ENCODE assay signal across 26 cellular contexts in the genomic region with DNA sequence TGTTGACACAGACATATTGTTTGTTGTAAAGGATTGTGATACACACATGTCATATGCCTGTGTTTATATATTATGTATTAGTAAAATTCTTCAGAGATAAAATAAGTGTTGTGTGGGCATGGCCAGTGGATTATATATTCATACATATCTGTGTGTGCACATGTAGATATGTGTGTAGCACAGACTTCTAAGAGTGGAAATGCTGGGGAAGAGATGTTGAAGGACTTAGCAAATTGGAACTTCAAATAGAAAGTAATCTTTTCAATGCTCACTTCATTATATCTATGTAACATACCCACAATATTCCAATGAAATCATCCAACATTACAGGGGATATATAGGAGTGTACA.
"Had no signal": no experiment of that assay in that cellular context is flagged by ENCODE, and none has a peak within 500 bp of the region (broad histone marks: within the 10 kb centered on the region; RNA-seq: fewer than 3 reads in every experiment).

No MANE protein-coding gene starts in this region.

- DNase-seq: Kasumi-1, KG1, MG63, NCI-H1048, NCI-H1436, NCI-H1694, NCI-H187, NCI-H1930, NCI-H2081 treated with DMSO at 0.1 percent for 48 hours, NCI-H2107, NCI-H2171, NCI-H226, NCI-H446 treated with DMSO at 0.1 percent for 48 hours, NCI-H510A, NCI-H524, NCI-H526, PC-9, SIG-M5 had no signal

- H2AFZ ChIP-seq: PC-9 had no signal

- H3K9me3 ChIP-seq: MG63, SJCRH30 had no signal

- H3K27me3 ChIP-seq: MG63, SJCRH30 had no signal

- H3K27ac ChIP-seq: PC-9, RWPE1, SJCRH30, SK-N-MC had no signal

- ATAC-seq: K562, Panc1, Right ventricle myocardium inferior, SK-N-SH treated with all-trans-retinoic acid at 6 μM for 48 hours had no signal

- H3K36me3 ChIP-seq: MG63, SJCRH30 had no signal

- FAIRE-seq: K562, RCC 7860 had no signal

- H3K4me3 ChIP-seq: K562, MG63, PC-9, SJCRH30, SK-N-MC had no signal

- H3K4me2 ChIP-seq: PC-9 had no signal
